Comparison of ENCODE assay signal across 8 cellular contexts in genomic region chr6:27020553-27020880, GRCh38.
A peak's percentile ranks its signal among the peaks of the same experiment; 100 is the strongest.
DNase-seq lines count a peak whose midpoint lies in the region; ATAC-seq and TF ChIP-seq lines count a peak whose summit lies in the region.

No MANE protein-coding gene starts in this region.

- H3K9me1 ChIP-seq in IMR-90 (ENCODE audit: insufficient read depth, low read length) = no peaks in the 10 kb centered on the region; the same call in 1 of the 2 replicates

- H3K18ac ChIP-seq in IMR-90 (ENCODE audit: low read depth, low read length) = peak overlapping the region; percentile 15; the same call in 1 of the 2 replicates

- WGBS in IMR-90 (ENCODE audit: extremely low coverage in 2 of 2, insufficient read length in 1 of 2), 2 experiments = 73% methylated on average over 3 of the region's 9 CpGs; no CpG with 5 or more reads in 1 of the 2 experiments

- no peak overlapping the region for H2BK120ac ChIP-seq in IMR-90 (ENCODE audit: low read depth, low read length)

- H3K27me3 Mint-ChIP-seq in naive thymus-derived CD4-positive, alpha-beta T cell = peaks cover 14 to 46% (median 17%) of the 10 kb centered on the region in 5 donors

- in situ Hi-C loops in IMR-90 (cut with MboI; ENCODE audit: low sequenced_read_pairs) = no loop called here

- H3K27ac ChIP-seq in A673 (ENCODE audit: low read depth, low read length, poor library complexity, severe bottlenecking) (no peak overlapping the region), IMR-90 (ENCODE audit: insufficient read depth, low read length) (peak overlapping the region; percentile 16; the same call in 1 of the 2 replicates), dorsolateral prefrontal cortex (peak overlapping the region in 52 of 59 donors; percentile 61 to 96 (median 89))
- no peak overlapping the region for H3K27ac ChIP-seq in naive thymus-derived CD4-positive, alpha-beta T cell (ENCODE audit: low read depth, low read length)

- no peak overlapping the region for H2BK15ac ChIP-seq in IMR-90 (ENCODE audit: low read depth, low read length)

- BruUV-seq in A673 (replicated peaks; lab: Mats Ljungman, UMichigan) (no TSS peak), IMR-90 (replicated peaks; lab: Mats Ljungman, UMichigan) (no TSS peak)

- intact Hi-C loops in A673 (cut with micrococcal nuclease; ENCODE audit: unreplicated experiment) = no loop called here
- intact Hi-C loops in IMR-90 (cut with micrococcal nuclease) = no loop called here
- intact Hi-C loops in dorsolateral prefrontal cortex (cut with DNase I) = loop anchor here in 1 of 2 donors (10.0 kb wide), 1 partner anchor 54 kb away; no protein-coding TSS in a partner anchor
- intact Hi-C loops in naive thymus-derived CD4-positive, alpha-beta T cell (cut with micrococcal nuclease) = no loop called here

- peaks cover 5% of the 10 kb centered on the region for H3K9me3 ChIP-seq in A673 (ENCODE audit: low read depth, low read length, poor library complexity, severe bottlenecking)
- H3K9me3 ChIP-seq in IMR-90 (ENCODE audit: control insufficient read depth, insufficient read depth, low read length) = no peaks in the 10 kb centered on the region
- no peaks in the 10 kb centered on the region for H3K9me3 ChIP-seq in naive thymus-derived CD4-positive, alpha-beta T cell (ENCODE audit: control insufficient read depth in 2 of 3, low read length in 3 of 3)

- H3K27me3 ChIP-seq in A673 (replicated peaks; ENCODE audit: insufficient read depth, low read depth, low read length, poor library complexity) = no peaks in the 10 kb centered on the region
- no peaks in the 10 kb centered on the region for H3K27me3 ChIP-seq in IMR-90 (ENCODE audit: control insufficient read depth, insufficient read depth, low read length)
- no peaks in the 10 kb centered on the region for H3K27me3 ChIP-seq in dorsolateral prefrontal cortex
- no peaks in the 10 kb centered on the region for H3K27me3 ChIP-seq in naive thymus-derived CD4-positive, alpha-beta T cell (ENCODE audit: control insufficient read depth in 2 of 2, insufficient read depth in 2 of 2, low read length in 2 of 2)

- peak overlapping the region in 2 of 9 donors; percentile 36 to 78 for H3K27ac Mint-ChIP-seq in naive thymus-derived CD4-positive, alpha-beta T cell

- CTCF ChIA-PET in A673 (lab: Charles Lee) = no interaction called here
- CTCF ChIA-PET in IMR-90 (lab: Yijun Ruan, JAX) = interaction anchor here (0.7 kb wide), 1 partner anchor 83 kb away, joined by 3 read pairs; no protein-coding TSS in a partner anchor
- CTCF ChIA-PET in naive thymus-derived CD4-positive, alpha-beta T cell (lab: Charles Lee) = no interaction called here

- no peak overlapping the region; the same call in 1 of the 2 replicates for H2BK20ac ChIP-seq in IMR-90 (ENCODE audit: low read depth, low read length)

- peak overlapping the region; percentile 25; the same call in 1 of the 2 replicates for H3K4ac ChIP-seq in IMR-90 (ENCODE audit: low read depth, low read length)

- no peak overlapping the region for H4K91ac ChIP-seq in IMR-90 (ENCODE audit: insufficient read depth, low read depth, low read length)

- H4K8ac ChIP-seq in IMR-90 (ENCODE audit: low read depth in 2 of 2, low read length in 2 of 2) = peak overlapping the region; percentile 58 to 81; a peak in 2 of 4 replicates

- H3K9me3 Mint-ChIP-seq in naive thymus-derived CD4-positive, alpha-beta T cell = peaks cover 0 to 36% (median 13%) of the 10 kb centered on the region in 11 donors

- H3K23ac ChIP-seq in IMR-90 (ENCODE audit: low read depth, low read length) = 0 out of 2 replicates have a peak overlapping the region, but pooled peaks have one; percentile 7

- H4K20me1 ChIP-seq in IMR-90 (ENCODE audit: insufficient read depth, low read length) = no peaks in the 10 kb centered on the region

- H3K4me3 ChIP-seq in A673 (ENCODE audit: low read depth, low read length, poor library complexity, severe bottlenecking) (peak overlapping the region; percentile 53), IMR-90 (ENCODE audit: insufficient read depth, low read depth, low read length) (peak overlapping the region; percentile 74), dorsolateral prefrontal cortex (peak overlapping the region; percentile 44 to 98 (median 79))
- H3K4me3 ChIP-seq in naive thymus-derived CD4-positive, alpha-beta T cell (ENCODE audit: low read length) = peak overlapping the region; percentile 66

- H3K4me1 ChIP-seq in A673 (ENCODE audit: insufficient read depth, low read length, poor library complexity, severe bottlenecking) = peaks cover 3% of the 10 kb centered on the region
- no peaks in the 10 kb centered on the region for H3K4me1 ChIP-seq in IMR-90 (ENCODE audit: control insufficient read depth, insufficient read depth, low read length)
- peaks cover 0 to 10% of the 10 kb centered on the region in 2 donors for H3K4me1 ChIP-seq in naive thymus-derived CD4-positive, alpha-beta T cell (ENCODE audit: control insufficient read depth in 2 of 2, insufficient read depth in 2 of 2, low read length in 2 of 2)

- peak overlapping the region; percentile 77 for H3K4me2 ChIP-seq in IMR-90 (ENCODE audit: low read depth, low read length)

- peak overlapping the region; percentile 66 for H4K5ac ChIP-seq in IMR-90 (ENCODE audit: low read depth, low read length)

- TF ChIP-seq POLR2A in IMR-90 (IDR thresholded peaks at IDR 0.05; ENCODE audit: low read depth, low read length) = no peak

- ATAC-seq in IMR-90 (ENCODE audit: low read depth) = no peak
- no peak for ATAC-seq in naive thymus-derived CD4-positive, alpha-beta T cell
- no peak for ATAC-seq in activated CD4-positive, CD25-positive, alpha-beta regulatory T cell treated with anti-CD3 and anti-CD28 coated beads, Interleukin-2, amount 50 U/mL, for 24 hours
- ATAC-seq in GM19397 (IDR thresholded peaks at IDR 0.05; ENCODE audit: unreplicated experiment) = no peak

- peaks cover 0 to 3% (median 0%) of the 10 kb centered on the region in 5 donors for H3K36me3 Mint-ChIP-seq in naive thymus-derived CD4-positive, alpha-beta T cell

- dilution Hi-C loops in IMR-90 (cut with HindIII; ENCODE audit: low sequenced_read_pairs, unreplicated experiment) = no loop called here

- H2AK5ac ChIP-seq in IMR-90 (ENCODE audit: low read depth, low read length) = no peak overlapping the region

- H3K9ac ChIP-seq in IMR-90 (ENCODE audit: low read depth, low read length) = no peak overlapping the region

- H2AFZ ChIP-seq in IMR-90 (replicated peaks; ENCODE audit: low read length, poor library complexity) = peak overlapping the region; percentile 99

- H3K36me3 ChIP-seq in A673 (ENCODE audit: insufficient read depth, low read length, poor library complexity, severe bottlenecking) = no peaks in the 10 kb centered on the region
- H3K36me3 ChIP-seq in IMR-90 (ENCODE audit: control insufficient read depth, insufficient read depth, low read length) = no peaks in the 10 kb centered on the region
- H3K36me3 ChIP-seq in naive thymus-derived CD4-positive, alpha-beta T cell (ENCODE audit: control insufficient read depth in 2 of 3, insufficient read depth in 3 of 3, low read length in 3 of 3) = no peaks in the 10 kb centered on the region

- H2BK5ac ChIP-seq in IMR-90 (ENCODE audit: low read depth, low read length, poor library complexity, severe bottlenecking) = peak overlapping the region; percentile 5

- TF ChIP-seq CTCF in A673 (conservative IDR thresholded peaks at IDR 0.05; ENCODE audit: low read depth, low read length) (no peak), IMR-90 (conservative IDR thresholded peaks at IDR 0.05; ENCODE audit: low read depth, low read length) (no peak), dorsolateral prefrontal cortex (IDR thresholded peaks at IDR 0.05 in 54 of 56, conservative IDR thresholded peaks at IDR 0.05 in 2 of 56; ENCODE audit: low read depth in 1 of 56, partially characterized antibody in 56 of 56) (no peak)

- TF ChIP-seq RAD21 in IMR-90 (IDR thresholded peaks at IDR 0.05; ENCODE audit: low read length) = no peak

- POLR2A ChIA-PET in A673 (lab: Charles Lee; ENCODE audit: low non-redundant PET) = no interaction called here
- POLR2A ChIA-PET in IMR-90 (lab: Charles Lee; ENCODE audit: unreplicated experiment) = no interaction called here
- POLR2A ChIA-PET in naive thymus-derived CD4-positive, alpha-beta T cell (lab: Charles Lee) = no interaction called here

- H3K4me3 Mint-ChIP-seq in naive thymus-derived CD4-positive, alpha-beta T cell = peak overlapping the region; percentile 70 to 89 (median 84)

- no peaks in the 10 kb centered on the region for H3K79me1 ChIP-seq in IMR-90 (ENCODE audit: low read depth in 1 of 2, low read length in 2 of 2)

- H3K4me1 Mint-ChIP-seq in naive thymus-derived CD4-positive, alpha-beta T cell = peaks cover 0 to 17% (median 11%) of the 10 kb centered on the region in 7 donors

- H2AK9ac ChIP-seq in IMR-90 (replicated peaks; ENCODE audit: low read depth, low read length, poor library complexity) = no peak overlapping the region

- H3K14ac ChIP-seq in IMR-90 (replicated peaks; ENCODE audit: low read depth, low read length) = peak overlapping the region; percentile 13; the same call in 1 of the 2 replicates

- no peak overlapping the region for H3K56ac ChIP-seq in IMR-90 (ENCODE audit: extremely low read depth, insufficient read depth, low read length)

- DNase-seq in A673 (ENCODE audit: low spot score) (no peak), IMR-90 (no peak), dorsolateral prefrontal cortex (no peak), DMS79 treated with DMSO at 0.1 percent for 48 hours (lab: John Stamatoyannopoulos, UW) (no peak)
- DNase-seq in naive thymus-derived CD4-positive, alpha-beta T cell = no peak
- no peak for DNase-seq in stimulated activated naive CD4-positive, alpha-beta T cell treated with Interleukin-2 at 50 U/mL for 16 hours (lab: John Stamatoyannopoulos, UW)

TF ChIP-seq in IMR-90, 13 proteins besides CTCF, POLR2A, EP300 and RAD21 (continues in another document):
- no peak for TF ChIP-seq MAZ (IDR thresholded peaks at IDR 0.05; ENCODE audit: borderline replicate concordance, low read depth, low read length)
- no peak for TF ChIP-seq RCOR1 (IDR thresholded peaks at IDR 0.05; ENCODE audit: insufficient replicate concordance, low read length)
- TF ChIP-seq MAFK (IDR thresholded peaks at IDR 0.05; ENCODE audit: low read depth, low read length) = no peak
- TF ChIP-seq RFX5 (IDR thresholded peaks at IDR 0.05; ENCODE audit: low read depth, low read length) = no peak
- no peak for TF ChIP-seq NFE2L2 (IDR thresholded peaks at IDR 0.05; ENCODE audit: low read depth, low read length)
- no peak for TF ChIP-seq FOS (IDR thresholded peaks at IDR 0.05; ENCODE audit: low read depth, low read length)
- no peak for TF ChIP-seq SMC3 (IDR thresholded peaks at IDR 0.05; ENCODE audit: low read depth, low read length)
- TF ChIP-seq CHD1 (IDR thresholded peaks at IDR 0.05; ENCODE audit: low read depth, low read length) = no peak
- TF ChIP-seq CEBPB (IDR thresholded peaks at IDR 0.05; ENCODE audit: low read depth, low read length) = no peak
- TF ChIP-seq MXI1 (IDR thresholded peaks at IDR 0.05; ENCODE audit: borderline replicate concordance, low read depth, low read length) = no peak

Comparison
In these comparisons a context has a peak if more than half of its experiments do, and no peak if none do; other contexts are left out.
1. H3K27ac ChIP-seq: peak in IMR-90 (single experiment) and dorsolateral prefrontal cortex (52 of 59); none in A673 (single experiment) and naive thymus-derived CD4-positive, alpha-beta T cell (single experiment).
2. Peak in every context shown above with its lines, with median percentiles within 50 percentile points of each other: H3K4me3 ChIP-seq.